In genomic region chr2:21228041-21228895, GRCh38 we compare ENCODE assay signal across 1 cellular context.
TF ChIP-seq lines count a peak whose summit lies in the region.

No MANE protein-coding gene starts in this region.

TF ChIP-seq in K562, 482 proteins besides CTCF, POLR2A, EP300 and RAD21 (continued from another document and continues in another):
- TF ChIP-seq CBX3 (IDR thresholded peaks at IDR 0.05; ENCODE audit: borderline replicate concordance in 1 of 2, low read length in 2 of 2) (peak in 1 of 2 experiments; percentile 85; a peak in 2 of 3 replicates), KDM5B (IDR thresholded peaks at IDR 0.05; ENCODE audit: insufficient replicate concordance, low read depth, low read length) (no peak), HNRNPLL (IDR thresholded peaks at IDR 0.05; ENCODE audit: low read depth, low read length, poor library complexity, severe bottlenecking) (no peak), KLF10 (CRISPR knock-in tag; IDR thresholded peaks at IDR 0.05) (no peak), TEAD4 (IDR thresholded peaks at IDR 0.05; ENCODE audit: low read length) (peak; percentile 94), TEAD4 (CRISPR knock-in tag; IDR thresholded peaks at IDR 0.05; ENCODE audit: borderline replicate concordance) (no peak), DDX20 (tag; IDR thresholded peaks at IDR 0.05; ENCODE audit: low read depth) (no peak), HDAC1 (IDR thresholded peaks at IDR 0.05) (peak in 1 of 2 experiments; percentile 83; a peak in 2 of 4 replicates), SRSF1 (IDR thresholded peaks at IDR 0.05; ENCODE audit: low read depth, low read length) (no peak), TCF3 (CRISPR knock-in tag; IDR thresholded peaks at IDR 0.05) (peak; percentile 83), LCOR (CRISPR knock-in tag; IDR thresholded peaks at IDR 0.05) (no peak), TCFL5 (CRISPR knock-in tag; conservative IDR thresholded peaks at IDR 0.05) (no peak), ZC3H11A (IDR thresholded peaks at IDR 0.05; ENCODE audit: low read depth, low read length) (no peak), ZNF696 (CRISPR knock-in tag; conservative IDR thresholded peaks at IDR 0.05) (no peak), ZNF311 (CRISPR knock-in tag; IDR thresholded peaks at IDR 0.05) (no peak), NCOA1 (IDR thresholded peaks at IDR 0.05; ENCODE audit: low read depth) (peak; percentile 53; the same call in 1 of the 2 replicates), CREB5 (CRISPR knock-in tag; IDR thresholded peaks at IDR 0.05) (no peak), NCOA2 (IDR thresholded peaks at IDR 0.05; ENCODE audit: partially characterized antibody in 2 of 2) (no peak), ZNF197 (CRISPR knock-in tag; IDR thresholded peaks at IDR 0.05; ENCODE audit: low read depth) (no peak), ZNF507 (tag; conservative IDR thresholded peaks at IDR 0.05) (no peak), ASH1L (IDR thresholded peaks at IDR 0.05; ENCODE audit: borderline replicate concordance, low read depth, partially characterized antibody) (no peak), ZNF239 (CRISPR knock-in tag; IDR thresholded peaks at IDR 0.05) (no peak), ELF1 (tag; IDR thresholded peaks at IDR 0.05) (peak; percentile 45; the same call in 1 of the 2 replicates), FOXJ2 (tag; IDR thresholded peaks at IDR 0.05) (no peak), STAT6 (CRISPR knock-in tag; IDR thresholded peaks at IDR 0.05) (no peak), LEF1 (IDR thresholded peaks at IDR 0.05) (peak; percentile 87), NFE2 (IDR thresholded peaks at IDR 0.05; ENCODE audit: low read depth) (peak; percentile 55), ZNF707 (CRISPR knock-in tag; conservative IDR thresholded peaks at IDR 0.05) (no peak), TGIF2 (CRISPR knock-in tag; IDR thresholded peaks at IDR 0.05) (no peak), CBX8 (IDR thresholded peaks at IDR 0.05; ENCODE audit: borderline replicate concordance, extremely low read depth, low read depth, low read length, poor library complexity, severe bottlenecking) (no peak), FOXA1 (IDR thresholded peaks at IDR 0.05; ENCODE audit: borderline replicate concordance) (no peak), NFE2L1 (tag; IDR thresholded peaks at IDR 0.05; ENCODE audit: borderline replicate concordance, low read depth) (no peak), NFIC (IDR thresholded peaks at IDR 0.05) (peak; percentile 81), NEUROD1 (IDR thresholded peaks at IDR 0.05; ENCODE audit: borderline replicate concordance, low read depth, low read length, partially characterized antibody) (peak; percentile 52), PHB (CRISPR knock-in tag; IDR thresholded peaks at IDR 0.05) (no peak), NCOA4 (IDR thresholded peaks at IDR 0.05; ENCODE audit: partially characterized antibody) (no peak), U2AF1 (optimal IDR thresholded peaks at IDR 0.05; ENCODE audit: low read depth, low read length) (no peak), ZNF644 (tag; IDR thresholded peaks at IDR 0.05; ENCODE audit: low read depth) (0 out of 2 replicates have a peak, but pooled peaks have one; percentile 35), HSF4 (CRISPR knock-in tag; IDR thresholded peaks at IDR 0.05; ENCODE audit: borderline replicate concordance) (no peak)
- TF ChIP-seq, protein P1, sequence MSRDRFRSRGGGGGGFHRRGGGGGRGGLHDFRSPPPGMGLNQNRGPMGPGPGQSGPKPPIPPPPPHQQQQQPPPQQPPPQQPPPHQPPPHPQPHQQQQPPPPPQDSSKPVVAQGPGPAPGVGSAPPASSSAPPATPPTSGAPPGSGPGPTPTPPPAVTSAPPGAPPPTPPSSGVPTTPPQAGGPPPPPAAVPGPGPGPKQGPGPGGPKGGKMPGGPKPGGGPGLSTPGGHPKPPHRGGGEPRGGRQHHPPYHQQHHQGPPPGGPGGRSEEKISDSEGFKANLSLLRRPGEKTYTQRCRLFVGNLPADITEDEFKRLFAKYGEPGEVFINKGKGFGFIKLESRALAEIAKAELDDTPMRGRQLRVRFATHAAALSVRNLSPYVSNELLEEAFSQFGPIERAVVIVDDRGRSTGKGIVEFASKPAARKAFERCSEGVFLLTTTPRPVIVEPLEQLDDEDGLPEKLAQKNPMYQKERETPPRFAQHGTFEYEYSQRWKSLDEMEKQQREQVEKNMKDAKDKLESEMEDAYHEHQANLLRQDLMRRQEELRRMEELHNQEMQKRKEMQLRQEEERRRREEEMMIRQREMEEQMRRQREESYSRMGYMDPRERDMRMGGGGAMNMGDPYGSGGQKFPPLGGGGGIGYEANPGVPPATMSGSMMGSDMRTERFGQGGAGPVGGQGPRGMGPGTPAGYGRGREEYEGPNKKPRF (IDR thresholded peaks at IDR 0.05; ENCODE audit: low read depth, low read length), result no peak
- TF ChIP-seq, protein P2, sequence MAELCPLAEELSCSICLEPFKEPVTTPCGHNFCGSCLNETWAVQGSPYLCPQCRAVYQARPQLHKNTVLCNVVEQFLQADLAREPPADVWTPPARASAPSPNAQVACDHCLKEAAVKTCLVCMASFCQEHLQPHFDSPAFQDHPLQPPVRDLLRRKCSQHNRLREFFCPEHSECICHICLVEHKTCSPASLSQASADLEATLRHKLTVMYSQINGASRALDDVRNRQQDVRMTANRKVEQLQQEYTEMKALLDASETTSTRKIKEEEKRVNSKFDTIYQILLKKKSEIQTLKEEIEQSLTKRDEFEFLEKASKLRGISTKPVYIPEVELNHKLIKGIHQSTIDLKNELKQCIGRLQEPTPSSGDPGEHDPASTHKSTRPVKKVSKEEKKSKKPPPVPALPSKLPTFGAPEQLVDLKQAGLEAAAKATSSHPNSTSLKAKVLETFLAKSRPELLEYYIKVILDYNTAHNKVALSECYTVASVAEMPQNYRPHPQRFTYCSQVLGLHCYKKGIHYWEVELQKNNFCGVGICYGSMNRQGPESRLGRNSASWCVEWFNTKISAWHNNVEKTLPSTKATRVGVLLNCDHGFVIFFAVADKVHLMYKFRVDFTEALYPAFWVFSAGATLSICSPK (IDR thresholded peaks at IDR 0.05; ENCODE audit: borderline replicate concordance), result no peak
- TF ChIP-seq, protein P3, sequence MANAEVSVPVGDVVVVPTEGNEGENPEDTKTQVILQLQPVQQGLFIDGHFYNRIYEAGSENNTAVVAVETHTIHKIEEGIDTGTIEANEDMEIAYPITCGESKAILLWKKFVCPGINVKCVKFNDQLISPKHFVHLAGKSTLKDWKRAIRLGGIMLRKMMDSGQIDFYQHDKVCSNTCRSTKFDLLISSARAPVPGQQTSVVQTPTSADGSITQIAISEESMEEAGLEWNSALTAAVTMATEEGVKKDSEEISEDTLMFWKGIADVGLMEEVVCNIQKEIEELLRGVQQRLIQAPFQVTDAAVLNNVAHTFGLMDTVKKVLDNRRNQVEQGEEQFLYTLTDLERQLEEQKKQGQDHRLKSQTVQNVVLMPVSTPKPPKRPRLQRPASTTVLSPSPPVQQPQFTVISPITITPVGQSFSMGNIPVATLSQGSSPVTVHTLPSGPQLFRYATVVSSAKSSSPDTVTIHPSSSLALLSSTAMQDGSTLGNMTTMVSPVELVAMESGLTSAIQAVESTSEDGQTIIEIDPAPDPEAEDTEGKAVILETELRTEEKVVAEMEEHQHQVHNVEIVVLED (CRISPR knock-in tag; IDR thresholded peaks at IDR 0.05), result no peak
- TF ChIP-seq, protein P4, sequence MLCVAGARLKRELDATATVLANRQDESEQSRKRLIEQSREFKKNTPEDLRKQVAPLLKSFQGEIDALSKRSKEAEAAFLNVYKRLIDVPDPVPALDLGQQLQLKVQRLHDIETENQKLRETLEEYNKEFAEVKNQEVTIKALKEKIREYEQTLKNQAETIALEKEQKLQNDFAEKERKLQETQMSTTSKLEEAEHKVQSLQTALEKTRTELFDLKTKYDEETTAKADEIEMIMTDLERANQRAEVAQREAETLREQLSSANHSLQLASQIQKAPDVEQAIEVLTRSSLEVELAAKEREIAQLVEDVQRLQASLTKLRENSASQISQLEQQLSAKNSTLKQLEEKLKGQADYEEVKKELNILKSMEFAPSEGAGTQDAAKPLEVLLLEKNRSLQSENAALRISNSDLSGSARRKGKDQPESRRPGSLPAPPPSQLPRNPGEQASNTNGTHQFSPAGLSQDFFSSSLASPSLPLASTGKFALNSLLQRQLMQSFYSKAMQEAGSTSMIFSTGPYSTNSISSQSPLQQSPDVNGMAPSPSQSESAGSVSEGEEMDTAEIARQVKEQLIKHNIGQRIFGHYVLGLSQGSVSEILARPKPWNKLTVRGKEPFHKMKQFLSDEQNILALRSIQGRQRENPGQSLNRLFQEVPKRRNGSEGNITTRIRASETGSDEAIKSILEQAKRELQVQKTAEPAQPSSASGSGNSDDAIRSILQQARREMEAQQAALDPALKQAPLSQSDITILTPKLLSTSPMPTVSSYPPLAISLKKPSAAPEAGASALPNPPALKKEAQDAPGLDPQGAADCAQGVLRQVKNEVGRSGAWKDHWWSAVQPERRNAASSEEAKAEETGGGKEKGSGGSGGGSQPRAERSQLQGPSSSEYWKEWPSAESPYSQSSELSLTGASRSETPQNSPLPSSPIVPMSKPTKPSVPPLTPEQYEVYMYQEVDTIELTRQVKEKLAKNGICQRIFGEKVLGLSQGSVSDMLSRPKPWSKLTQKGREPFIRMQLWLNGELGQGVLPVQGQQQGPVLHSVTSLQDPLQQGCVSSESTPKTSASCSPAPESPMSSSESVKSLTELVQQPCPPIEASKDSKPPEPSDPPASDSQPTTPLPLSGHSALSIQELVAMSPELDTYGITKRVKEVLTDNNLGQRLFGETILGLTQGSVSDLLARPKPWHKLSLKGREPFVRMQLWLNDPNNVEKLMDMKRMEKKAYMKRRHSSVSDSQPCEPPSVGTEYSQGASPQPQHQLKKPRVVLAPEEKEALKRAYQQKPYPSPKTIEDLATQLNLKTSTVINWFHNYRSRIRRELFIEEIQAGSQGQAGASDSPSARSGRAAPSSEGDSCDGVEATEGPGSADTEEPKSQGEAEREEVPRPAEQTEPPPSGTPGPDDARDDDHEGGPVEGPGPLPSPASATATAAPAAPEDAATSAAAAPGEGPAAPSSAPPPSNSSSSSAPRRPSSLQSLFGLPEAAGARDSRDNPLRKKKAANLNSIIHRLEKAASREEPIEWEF (CRISPR knock-in tag; IDR thresholded peaks at IDR 0.05), result no peak
- TF ChIP-seq, protein P5, sequence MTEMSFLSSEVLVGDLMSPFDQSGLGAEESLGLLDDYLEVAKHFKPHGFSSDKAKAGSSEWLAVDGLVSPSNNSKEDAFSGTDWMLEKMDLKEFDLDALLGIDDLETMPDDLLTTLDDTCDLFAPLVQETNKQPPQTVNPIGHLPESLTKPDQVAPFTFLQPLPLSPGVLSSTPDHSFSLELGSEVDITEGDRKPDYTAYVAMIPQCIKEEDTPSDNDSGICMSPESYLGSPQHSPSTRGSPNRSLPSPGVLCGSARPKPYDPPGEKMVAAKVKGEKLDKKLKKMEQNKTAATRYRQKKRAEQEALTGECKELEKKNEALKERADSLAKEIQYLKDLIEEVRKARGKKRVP (CRISPR knock-in tag; IDR thresholded peaks at IDR 0.05), result no peak
- TF ChIP-seq, protein P6, sequence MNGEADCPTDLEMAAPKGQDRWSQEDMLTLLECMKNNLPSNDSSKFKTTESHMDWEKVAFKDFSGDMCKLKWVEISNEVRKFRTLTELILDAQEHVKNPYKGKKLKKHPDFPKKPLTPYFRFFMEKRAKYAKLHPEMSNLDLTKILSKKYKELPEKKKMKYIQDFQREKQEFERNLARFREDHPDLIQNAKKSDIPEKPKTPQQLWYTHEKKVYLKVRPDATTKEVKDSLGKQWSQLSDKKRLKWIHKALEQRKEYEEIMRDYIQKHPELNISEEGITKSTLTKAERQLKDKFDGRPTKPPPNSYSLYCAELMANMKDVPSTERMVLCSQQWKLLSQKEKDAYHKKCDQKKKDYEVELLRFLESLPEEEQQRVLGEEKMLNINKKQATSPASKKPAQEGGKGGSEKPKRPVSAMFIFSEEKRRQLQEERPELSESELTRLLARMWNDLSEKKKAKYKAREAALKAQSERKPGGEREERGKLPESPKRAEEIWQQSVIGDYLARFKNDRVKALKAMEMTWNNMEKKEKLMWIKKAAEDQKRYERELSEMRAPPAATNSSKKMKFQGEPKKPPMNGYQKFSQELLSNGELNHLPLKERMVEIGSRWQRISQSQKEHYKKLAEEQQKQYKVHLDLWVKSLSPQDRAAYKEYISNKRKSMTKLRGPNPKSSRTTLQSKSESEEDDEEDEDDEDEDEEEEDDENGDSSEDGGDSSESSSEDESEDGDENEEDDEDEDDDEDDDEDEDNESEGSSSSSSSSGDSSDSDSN (IDR thresholded peaks at IDR 0.05; ENCODE audit: borderline replicate concordance in 1 of 2, low read depth in 2 of 2, low read length in 2 of 2), result no peak
